Comparison of ENCODE assay signal across 23 cellular contexts in genomic region chr13:109586509-109587346, GRCh38.
DNase-seq lines count a peak whose midpoint lies in the region; ATAC-seq and TF ChIP-seq lines count a peak whose summit lies in the region.
"Had no signal": no experiment of that assay in that cellular context is flagged by ENCODE, and none has a peak within 500 bp of the region (broad histone marks: within the 10 kb centered on the region; RNA-seq: fewer than 3 reads in every experiment).

No MANE protein-coding gene starts in this region.

- H3K4me3 ChIP-seq in cardiac muscle cell (no peak overlapping the region), colonic mucosa (no peak overlapping the region), prostate gland (no peak overlapping the region)
- H3K4me3 ChIP-seq: BLaER1 treated with 17β-estradiol and CSF1 and Interleukin-3, amounts not matched to agents 10 nM and 100 nM; dorsolateral prefrontal cortex had no signal

- intact Hi-C loops in Right ventricle myocardium superior (cut with DNase I): no loop called here
- intact Hi-C loops in colonic mucosa (cut with DNase I): no loop called here
- intact Hi-C loops in prostate gland (cut with DNase I): no loop called here

- H3K9me3 ChIP-seq in cardiac muscle cell (ENCODE audit: low read depth) (no peaks in the 10 kb centered on the region), colonic mucosa (no peaks in the 10 kb centered on the region), prostate gland (no peaks in the 10 kb centered on the region)

- no peaks in the 10 kb centered on the region for H3K27me3 ChIP-seq in cardiac muscle cell
- no peaks in the 10 kb centered on the region for H3K27me3 ChIP-seq in colonic mucosa
- H3K27me3 ChIP-seq in prostate gland (replicated peaks; ENCODE audit: insufficient read depth): no peaks in the 10 kb centered on the region
- H3K27me3 ChIP-seq: BLaER1 treated with 17β-estradiol and CSF1 and Interleukin-3, amounts not matched to agents 10 nM and 100 nM; dorsolateral prefrontal cortex had no signal

- no peak overlapping the region for H3K9ac ChIP-seq in colonic mucosa (ENCODE audit: low read depth in 2 of 2, low read length in 2 of 2)
- H3K9ac ChIP-seq: BLaER1 treated with 17β-estradiol and CSF1 and Interleukin-3, amounts not matched to agents 10 nM and 100 nM had no signal

- TF ChIP-seq POLR2A in prostate gland (IDR thresholded peaks at IDR 0.05): no peak

- H3K36me3 ChIP-seq in cardiac muscle cell (no peaks in the 10 kb centered on the region), colonic mucosa (no peaks in the 10 kb centered on the region), prostate gland (no peaks in the 10 kb centered on the region)

- WGBS in prostate gland: 47% methylated on average over 9 of the region's 9 CpGs

- TF ChIP-seq CTCF in cardiac muscle cell (IDR thresholded peaks at IDR 0.05; ENCODE audit: low read depth, low read length) (no peak), colonic mucosa (IDR thresholded peaks at IDR 0.05) (no peak), prostate gland (IDR thresholded peaks at IDR 0.05) (no peak)

- peaks cover 18% of the 10 kb centered on the region for H3K4me1 ChIP-seq in cardiac muscle cell (ENCODE audit: low read depth)
- H3K4me1 ChIP-seq in colonic mucosa: no peaks in the 10 kb centered on the region
- H3K4me1 ChIP-seq in prostate gland (replicated peaks): no peaks in the 10 kb centered on the region
- H3K4me1 ChIP-seq: BLaER1 treated with 17β-estradiol and CSF1 and Interleukin-3, amounts not matched to agents 10 nM and 100 nM had no signal

- DNase-seq in cardiac muscle cell (ENCODE audit: low read depth in 1 of 2, low spot score in 1 of 2) (peak in 1 of 2 donors; percentile 59), Right ventricle myocardium superior (no peak), colonic mucosa (peak; percentile 73), mucosa of gallbladder (ENCODE audit: low spot score) (peak; percentile 66), prostate gland (ENCODE audit: low spot score) (no peak)
- no peak for DNase-seq in activated CD4-positive, CD25-positive, alpha-beta regulatory T cell (lab: John Stamatoyannopoulos, UW)
- DNase-seq in activated CD8-positive, alpha-beta memory T cell treated with anti-CD3 and anti-CD28 coated beads for 24 hours: no peak
- DNase-seq: activated CD8-positive, alpha-beta T cell treated with anti-CD3 and anti-CD28 coated beads for 36 hours; activated T-cell treated with anti-CD3 and anti-CD28 coated beads, Interleukin-2, amount 50 U/mL, for 1 hour; amniotic stem cell; DMS 273 treated with DMSO at 0.1 percent for 48 hours; dorsolateral prefrontal cortex; foreskin melanocyte; hypothalamus; KBM-7; mesenchymal stem cell; NCI-H187 treated with DMSO at 0.1 percent for 48 hours; NCI-H82; stimulated activated CD4-positive, alpha-beta T cell treated with anti-CD3 and anti-CD28 coated beads, Interleukin-4, amount 100 ng/mL, for 4 hours; stimulated activated naive CD8-positive, alpha-beta T cell treated with anti-CD3 and anti-CD28 coated beads, Interleukin-15, amount 100 ng/mL, for 72 hours had no signal

- ATAC-seq in Right ventricle myocardium superior (ENCODE audit: poor library complexity) (no peak), HG03108 (IDR thresholded peaks at IDR 0.05; ENCODE audit: unreplicated experiment) (no peak)
- ATAC-seq: activated CD8-positive, alpha-beta T cell treated with anti-CD3 and anti-CD28 coated beads for 36 hours; Panc1; stimulated activated naive CD8-positive, alpha-beta T cell treated with anti-CD3 and anti-CD28 coated beads, Interleukin-15, amount 100 ng/mL, for 72 hours had no signal

- H3K27ac ChIP-seq in cardiac muscle cell (peak overlapping the region; percentile 55), colonic mucosa (peak overlapping the region; percentile 72), prostate gland (no peak overlapping the region)
- H3K27ac ChIP-seq: BLaER1 treated with 17β-estradiol and CSF1 and Interleukin-3, amounts not matched to agents 10 nM and 100 nM had no signal

Comparison
In these comparisons a context has a peak if more than half of its experiments do, and no peak if none do; other contexts are left out.
1. DNase-seq: peak in colonic mucosa (single experiment) and mucosa of gallbladder (single experiment); none in Right ventricle myocardium superior (single experiment), activated CD4-positive, CD25-positive, alpha-beta regulatory T cell (0 of 4), activated CD8-positive, alpha-beta memory T cell treated with anti-CD3 and anti-CD28 coated beads for 24 hours (single experiment) and prostate gland (single experiment).
2. H3K27ac ChIP-seq: peak in cardiac muscle cell (single experiment) and colonic mucosa (single experiment); none in prostate gland (0 of 2).